In the genomic region with DNA sequence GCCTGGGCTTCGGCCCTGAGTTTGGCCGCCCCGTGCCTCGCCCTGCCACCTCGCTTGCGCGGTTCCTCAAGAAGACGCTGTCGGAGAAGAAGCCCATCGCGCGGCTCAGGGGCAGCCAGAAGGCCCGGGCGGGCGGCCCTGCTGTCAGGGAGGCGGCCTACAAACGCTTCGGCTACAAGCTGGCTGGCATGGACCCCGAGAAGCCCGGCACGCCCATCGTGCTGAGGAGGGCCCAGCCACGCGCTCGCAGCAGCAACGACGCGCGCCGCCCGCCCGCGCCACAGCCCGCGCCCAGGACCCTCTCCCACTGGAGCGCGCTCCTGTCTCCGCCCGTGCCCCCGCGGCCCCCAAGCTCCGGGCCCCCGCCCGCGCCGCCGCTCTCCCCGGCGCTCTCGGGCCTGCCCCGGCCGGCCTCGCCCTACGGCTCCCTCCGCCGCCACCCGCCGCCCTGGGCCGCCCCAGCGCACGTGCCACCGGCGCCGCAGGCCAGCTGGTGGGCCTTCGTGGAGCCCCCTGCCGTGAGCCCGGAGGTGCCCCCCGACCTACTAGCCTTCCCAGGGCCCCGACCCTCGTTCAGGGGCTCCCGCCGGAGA, we compare ENCODE assay signal across 37 cellular contexts. TPM values are rescaled to one million over a fixed set of nuclear protein-coding genes. Genes with fewer than 3 reads are reported as not detected.
"Had no signal": no experiment of that assay in that cellular context is flagged by ENCODE, and none has a peak within 500 bp of the region (broad histone marks: within the 10 kb centered on the region; RNA-seq: fewer than 3 reads in every experiment).

No MANE protein-coding gene starts in this region.

- H3K4me3 ChIP-seq: MG63 had no signal

- H3K9ac ChIP-seq: KMS-11 had no signal

- H3K36me3 ChIP-seq: MG63 had no signal

- DNase-seq: Karpas-422, Kasumi-1, KBM-7, KG1, MG63, MM.1S, MV-4-11, NCI-H1048, NCI-H1092, NCI-H1092 treated with DMSO at 0.1 percent for 48 hours, NCI-H1105, NCI-H1105 treated with DMSO at 0.1 percent for 48 hours, NCI-H1417, NCI-H1417 treated with DMSO at 0.1 percent for 48 hours, NCI-H1436, NCI-H1436 treated with DMSO at 0.1 percent for 48 hours, NCI-H146, NCI-H1694, NCI-H1694 treated with DMSO at 0.1 percent for 48 hours, NCI-H187, NCI-H187 treated with DMSO at 0.1 percent for 48 hours, NCI-H1930, NCI-H2029, NCI-H2081, NCI-H2081 treated with DMSO at 0.1 percent for 48 hours, NCI-H2107, NCI-H2171, NCI-H2171 treated with DMSO at 0.1 percent for 48 hours, NCI-H2227 treated with DMSO at 0.1 percent for 48 hours, NCI-H226, NCI-H345, NCI-H446, NCI-H446 treated with DMSO at 0.1 percent for 48 hours, NCI-H510A had no signal

- H3K4me2 ChIP-seq: KMS-11 had no signal

- H3K27ac ChIP-seq: KMS-11 had no signal

- H3K27me3 ChIP-seq: MG63 had no signal

- H3K9me3 ChIP-seq: MG63 had no signal

RNA-seq across cellular contexts. Expression of a gene that starts 12.0 kb away (rescaled TPM):
- total RNA-seq: LHCN-M2, M059J had no signal
